Comparison of ENCODE assay signal across 25 cellular contexts in genomic region chr6:71091946-71092345, GRCh38.
A peak's percentile ranks its signal among the peaks of the same experiment; 100 is the strongest.
DNase-seq lines count a peak whose midpoint lies in the region; ATAC-seq and TF ChIP-seq lines count a peak whose summit lies in the region.
"Had no signal": no experiment of that assay in that cellular context is flagged by ENCODE, and none has a peak within 500 bp of the region (broad histone marks: within the 10 kb centered on the region; RNA-seq: fewer than 3 reads in every experiment).

No MANE protein-coding gene starts in this region.

- ATAC-seq in HG02884 (IDR thresholded peaks at IDR 0.05; ENCODE audit: unreplicated experiment), result no peak
- ATAC-seq: A549, GM12878 had no signal

- H3K79me2 ChIP-seq in SK-N-SH (ENCODE audit: insufficient read depth), result no peaks in the 10 kb centered on the region

- H3K4me1 Mint-ChIP-seq in nephron, result peaks cover 5% of the 10 kb centered on the region
- H3K4me1 Mint-ChIP-seq: B cell; CD4-positive, alpha-beta memory T cell; CD4-positive, CD25-positive, alpha-beta regulatory T cell; CD8-positive, alpha-beta memory T cell had no signal

- H3K9me3 ChIP-seq in neutrophil (no peaks in the 10 kb centered on the region), SK-N-SH (no peaks in the 10 kb centered on the region)
- H3K9me3 ChIP-seq: A549 had no signal

- H3K27me3 Mint-ChIP-seq in nephron (ENCODE audit: low read depth), result no peaks in the 10 kb centered on the region
- H3K27me3 Mint-ChIP-seq: CD4-positive, CD25-positive, alpha-beta regulatory T cell; CD8-positive, alpha-beta memory T cell had no signal

- H3K4me3 ChIP-seq in neutrophil (ENCODE audit: low read depth in 1 of 2, low read length in 1 of 2), result no peak overlapping the region
- H3K4me3 ChIP-seq in SK-N-SH (ENCODE audit: low read depth in 2 of 2, low read length in 1 of 2), result no peak overlapping the region
- H3K4me3 ChIP-seq: A549; BLaER1 treated with 17β-estradiol and CSF1 and Interleukin-3, amounts not matched to agents 10 nM and 100 nM; GM12878 had no signal

- no peak overlapping the region for H3K9ac ChIP-seq in SK-N-SH
- H3K9ac ChIP-seq: BLaER1 treated with 17β-estradiol and CSF1 and Interleukin-3, amounts not matched to agents 10 nM and 100 nM had no signal

- H3K27me3 ChIP-seq in neutrophil, result no peaks in the 10 kb centered on the region
- no peaks in the 10 kb centered on the region for H3K27me3 ChIP-seq in SK-N-SH (ENCODE audit: insufficient read depth)
- H3K27me3 ChIP-seq: BLaER1 treated with 17β-estradiol and CSF1 and Interleukin-3, amounts not matched to agents 10 nM and 100 nM had no signal

- peak; percentile 45 for DNase-seq in ACHN
- peak; percentile 39 for DNase-seq in kidney tubule cell (ENCODE audit: low spot score)
- no peak for DNase-seq in SK-N-SH
- no peak for DNase-seq in C1 segment of cervical spinal cord (lab: John Stamatoyannopoulos, UW)
- no peak for DNase-seq in AML-193 (lab: John Stamatoyannopoulos, UW)
- DNase-seq: CD4-positive, alpha-beta memory T cell; CD4-positive, CD25-positive, alpha-beta regulatory T cell; CD8-positive, alpha-beta memory T cell; COR-L47; DMS 273 treated with DMSO at 0.1 percent for 48 hours; DMS153; DMS53; DMS79; DND-41; EL; GDM1 had no signal

- no peaks in the 10 kb centered on the region for H4K20me1 ChIP-seq in SK-N-SH (ENCODE audit: insufficient read depth)
- H4K20me1 ChIP-seq: BLaER1 treated with 17β-estradiol and CSF1 and Interleukin-3, amounts not matched to agents 10 nM and 100 nM had no signal

- TF ChIP-seq EP300 in SK-N-SH (IDR thresholded peaks at IDR 0.05; ENCODE audit: borderline replicate concordance in 1 of 2, low read depth in 1 of 2, low read length in 1 of 2), result no peak

- in situ Hi-C loops in ACHN (cut with HindIII; ENCODE audit: low pct_ligation_motif_present, low pct_unique_long_range_greater_than_20kb, low sequenced_read_pairs), result no loop called here

- H3K4me1 ChIP-seq in neutrophil (ENCODE audit: control insufficient read depth in 1 of 2, insufficient read depth in 1 of 2, low read depth in 1 of 2, low read length in 1 of 2) (peaks cover 30 to 31% of the 10 kb centered on the region in 2 experiments), SK-N-SH (ENCODE audit: control insufficient read depth in 1 of 2, insufficient read depth in 2 of 2, low read depth in 1 of 2, low read length in 1 of 2) (no peaks in the 10 kb centered on the region)
- H3K4me1 ChIP-seq: A549 had no signal

- H3K4me2 ChIP-seq in SK-N-SH, result no peak overlapping the region
- H3K4me2 ChIP-seq: A549 had no signal

- H3K27ac ChIP-seq in neutrophil (peak overlapping the region; percentile 76), SK-N-SH (ENCODE audit: low read depth in 2 of 2, low read length in 1 of 2) (no peak overlapping the region)
- H3K27ac ChIP-seq: 22Rv1; A549; BLaER1 treated with 17β-estradiol and CSF1 and Interleukin-3, amounts not matched to agents 10 nM and 100 nM had no signal

- H2AFZ ChIP-seq in SK-N-SH (ENCODE audit: low read depth), result no peak overlapping the region

- no peaks in the 10 kb centered on the region for H3K36me3 ChIP-seq in neutrophil
- no peaks in the 10 kb centered on the region for H3K36me3 ChIP-seq in SK-N-SH (replicated peaks in 1 of 2; ENCODE audit: control insufficient read depth in 1 of 2, insufficient read depth in 2 of 2, low read length in 1 of 2)
- H3K36me3 ChIP-seq: BLaER1 treated with 17β-estradiol and CSF1 and Interleukin-3, amounts not matched to agents 10 nM and 100 nM had no signal

- H3K27ac Mint-ChIP-seq in nephron, result peak overlapping the region; percentile 43 to 90 (median 52)
- H3K27ac Mint-ChIP-seq: B cell; CD14-positive monocyte; CD4-positive, alpha-beta memory T cell; CD4-positive, CD25-positive, alpha-beta regulatory T cell; CD8-positive, alpha-beta memory T cell had no signal

- CTCF ChIA-PET in SK-N-SH (lab: Yijun Ruan, JAX), result interaction anchor here (1.3 kb wide), 1 partner anchor 9 kb away, joined by 4 read pairs; no protein-coding TSS in a partner anchor

- POLR2A ChIA-PET in SK-N-SH (lab: Yijun Ruan, JAX), result no interaction called here

- 0 out of 2 replicates have a peak, but pooled peaks cover 3% of the 10 kb centered on the region for H3K9me2 ChIP-seq in SK-N-SH

- H3K4me3 Mint-ChIP-seq in nephron, result no peak overlapping the region
- H3K4me3 Mint-ChIP-seq: B cell; CD14-positive monocyte; CD4-positive, alpha-beta memory T cell; CD4-positive, CD25-positive, alpha-beta regulatory T cell; CD8-positive, alpha-beta memory T cell had no signal

- H3F3A ChIP-seq in SK-N-SH (replicated peaks; ENCODE audit: insufficient read depth), result no peaks in the 10 kb centered on the region

- peaks cover 9% of the 10 kb centered on the region for H3K9me3 Mint-ChIP-seq in nephron

- TF ChIP-seq RAD21 in SK-N-SH (IDR thresholded peaks at IDR 0.05; ENCODE audit: low read length), result no peak

- TF ChIP-seq CTCF in nephron (IDR thresholded peaks at IDR 0.05; ENCODE audit: unreplicated experiment in 3 of 3) (no peak), neutrophil (IDR thresholded peaks at IDR 0.05) (no peak), SK-N-SH (IDR thresholded peaks at IDR 0.05) (no peak)

- H3K36me3 Mint-ChIP-seq in nephron (ENCODE audit: low read depth), result no peaks in the 10 kb centered on the region
- H3K36me3 Mint-ChIP-seq: CD14-positive monocyte; CD4-positive, alpha-beta memory T cell; CD4-positive, CD25-positive, alpha-beta regulatory T cell; CD8-positive, alpha-beta memory T cell had no signal

TF ChIP-seq in SK-N-SH, 30 proteins besides CTCF, POLR2A, EP300 and RAD21:
- TF ChIP-seq RXRA (IDR thresholded peaks at IDR 0.05; ENCODE audit: borderline replicate concordance, low read depth) (no peak), CHD2 (IDR thresholded peaks at IDR 0.05; ENCODE audit: low read length, partially characterized antibody) (no peak), USF2 (IDR thresholded peaks at IDR 0.05; ENCODE audit: borderline replicate concordance, low read depth, low read length) (no peak), JUND (IDR thresholded peaks at IDR 0.05) (no peak), MEF2A (IDR thresholded peaks at IDR 0.05; ENCODE audit: borderline replicate concordance, low read depth) (no peak), GABPA (IDR thresholded peaks at IDR 0.05; ENCODE audit: low read depth) (no peak), FOSL2 (IDR thresholded peaks at IDR 0.05; ENCODE audit: borderline replicate concordance, low read depth) (no peak), SIN3A (IDR thresholded peaks at IDR 0.05; ENCODE audit: borderline replicate concordance, low read depth, low read length) (no peak), TCF12 (IDR thresholded peaks at IDR 0.05) (no peak), MAX (IDR thresholded peaks at IDR 0.05; ENCODE audit: low read depth) (no peak), ZBTB33 (IDR thresholded peaks at IDR 0.05; ENCODE audit: borderline replicate concordance, low read depth) (no peak), RCOR1 (IDR thresholded peaks at IDR 0.05; ENCODE audit: low read length) (no peak), ELF1 (IDR thresholded peaks at IDR 0.05) (no peak), FOXJ3 (CRISPR knock-in tag; IDR thresholded peaks at IDR 0.05) (no peak), GATA2 (CRISPR knock-in tag; IDR thresholded peaks at IDR 0.05) (no peak)
TF ChIP-seq in SK-N-SH: peak in this region for 0.

Comparison
In these comparisons a context has a peak if more than half of its experiments do, and no peak if none do; other contexts are left out.
1. DNase-seq: peak in ACHN (single experiment) and kidney tubule cell (single experiment); none in SK-N-SH (single experiment), C1 segment of cervical spinal cord (0 of 14) and AML-193 (0 of 2).